10 cellular contexts compared by ENCODE assay signal in the genomic region with DNA sequence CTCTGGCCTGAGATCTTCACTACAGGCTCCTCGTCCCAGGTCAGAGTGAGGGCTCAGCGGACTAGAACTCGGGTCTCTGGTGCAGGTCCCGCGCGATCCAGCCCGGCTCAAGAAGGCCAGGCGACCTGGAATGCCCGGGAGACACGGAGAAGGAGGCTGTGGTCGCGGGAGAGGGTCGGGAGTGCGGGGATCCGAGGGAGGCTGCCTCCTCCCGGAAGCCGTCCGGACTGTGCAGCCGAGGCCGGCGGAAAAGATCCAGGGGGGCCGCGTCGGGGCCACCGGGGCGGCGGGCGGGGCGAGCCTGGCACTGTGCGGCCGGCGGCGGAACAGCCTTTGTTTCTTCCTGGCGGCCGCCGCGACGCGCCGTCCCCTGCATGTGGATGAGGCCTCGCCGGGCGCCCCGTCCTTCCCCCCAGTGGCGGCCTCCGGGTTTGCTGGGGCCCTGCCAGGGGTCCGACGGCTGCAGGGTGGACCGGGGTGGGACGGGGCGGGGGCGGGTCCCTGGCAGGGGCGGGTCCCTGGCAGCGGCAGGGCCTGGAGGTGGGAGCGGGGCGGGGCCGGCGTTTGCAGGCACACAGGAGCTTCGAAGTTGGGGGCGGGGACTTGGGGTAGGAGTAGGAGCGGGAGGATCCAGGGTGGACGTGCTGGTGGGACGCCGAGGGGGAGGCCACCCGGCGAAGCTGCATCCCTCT. TPM values are rescaled to one million over a fixed set of nuclear protein-coding genes. Genes with fewer than 3 reads are reported as not detected.
DNase-seq lines count a peak whose midpoint lies in the region; ATAC-seq and TF ChIP-seq lines count a peak whose summit lies in the region.
"Had no signal": no experiment of that assay in that cellular context is flagged by ENCODE, and none has a peak within 500 bp of the region (broad histone marks: within the 10 kb centered on the region; RNA-seq: fewer than 3 reads in every experiment).

No MANE protein-coding gene starts in this region.

- H3K27ac Mint-ChIP-seq in activated CD4-positive, alpha-beta memory T cell treated with anti-CD3 and anti-CD28 coated beads for 36 hours: no peak overlapping the region
- no peak overlapping the region for H3K27ac Mint-ChIP-seq in activated CD4-positive, alpha-beta memory T cell treated with anti-CD3 and anti-CD28 coated beads, Interleukin-2, amount 10 ng/mL, durations not matched to agents 7 days and 5 days
- no peak overlapping the region for H3K27ac Mint-ChIP-seq in activated CD8-positive, alpha-beta T cell treated with anti-CD3 and anti-CD28 coated beads for 36 hours

- peaks cover 55% of the 10 kb centered on the region for H3K27me3 Mint-ChIP-seq in activated CD4-positive, alpha-beta memory T cell treated with anti-CD3 and anti-CD28 coated beads for 36 hours
- H3K27me3 Mint-ChIP-seq in activated CD4-positive, alpha-beta memory T cell treated with anti-CD3 and anti-CD28 coated beads, Interleukin-2, amount 10 ng/mL, durations not matched to agents 7 days and 5 days: peaks cover 63% of the 10 kb centered on the region
- H3K27me3 Mint-ChIP-seq in activated CD8-positive, alpha-beta T cell treated with anti-CD3 and anti-CD28 coated beads for 36 hours: peaks cover 57% of the 10 kb centered on the region

- TF ChIP-seq CTCF in activated CD8-positive, alpha-beta T cell treated with anti-CD3 and anti-CD28 coated beads for 36 hours (IDR thresholded peaks at IDR 0.05): no peak
- no peak for TF ChIP-seq CTCF in suprapubic skin (IDR thresholded peaks at IDR 0.05)

- peak overlapping the region; percentile 29 for H3K4me3 Mint-ChIP-seq in activated CD4-positive, alpha-beta memory T cell treated with anti-CD3 and anti-CD28 coated beads for 36 hours
- no peak overlapping the region for H3K4me3 Mint-ChIP-seq in activated CD4-positive, alpha-beta memory T cell treated with anti-CD3 and anti-CD28 coated beads, Interleukin-2, amount 10 ng/mL, durations not matched to agents 7 days and 5 days
- peak overlapping the region; percentile 35 for H3K4me3 Mint-ChIP-seq in activated CD8-positive, alpha-beta T cell treated with anti-CD3 and anti-CD28 coated beads for 36 hours

- H3K9me3 Mint-ChIP-seq in activated CD4-positive, alpha-beta memory T cell treated with anti-CD3 and anti-CD28 coated beads for 36 hours: peaks cover 15% of the 10 kb centered on the region
- H3K9me3 Mint-ChIP-seq in activated CD4-positive, alpha-beta memory T cell treated with anti-CD3 and anti-CD28 coated beads, Interleukin-2, amount 10 ng/mL, durations not matched to agents 7 days and 5 days: peaks cover 13% of the 10 kb centered on the region
- H3K9me3 Mint-ChIP-seq in activated CD8-positive, alpha-beta T cell treated with anti-CD3 and anti-CD28 coated beads for 36 hours: peaks cover 14% of the 10 kb centered on the region

- peaks cover 21% of the 10 kb centered on the region for H3K4me1 ChIP-seq in suprapubic skin

- intact Hi-C loops in activated CD4-positive, alpha-beta memory T cell treated with anti-CD3 and anti-CD28 coated beads for 36 hours (cut with micrococcal nuclease): no loop called here
- intact Hi-C loops in activated CD8-positive, alpha-beta T cell treated with anti-CD3 and anti-CD28 coated beads for 36 hours (cut with micrococcal nuclease): no loop called here

- TF ChIP-seq EP300 in suprapubic skin (IDR thresholded peaks at IDR 0.05): no peak

- peak overlapping the region; percentile 43 for H3K4me3 ChIP-seq in suprapubic skin
- H3K4me3 ChIP-seq: BLaER1 had no signal

- H3K27ac ChIP-seq in suprapubic skin: no peak overlapping the region
- H3K27ac ChIP-seq: BLaER1 had no signal

- H3K36me3 ChIP-seq in suprapubic skin: no peaks in the 10 kb centered on the region
- H3K36me3 ChIP-seq: BLaER1 had no signal

- no peaks in the 10 kb centered on the region for H3K9me3 ChIP-seq in suprapubic skin

- peak; percentile 56 for ATAC-seq in activated CD8-positive, alpha-beta T cell treated with anti-CD3 and anti-CD28 coated beads for 36 hours
- no peak for ATAC-seq in GM21737 (IDR thresholded peaks at IDR 0.05; ENCODE audit: unreplicated experiment)

- POLR2A ChIA-PET in activated CD4-positive, alpha-beta memory T cell treated with anti-CD3 and anti-CD28 coated beads for 36 hours (lab: Charles Lee): no interaction called here
- POLR2A ChIA-PET in activated CD4-positive, alpha-beta memory T cell treated with anti-CD3 and anti-CD28 coated beads, Interleukin-2, amount 10 ng/mL, durations not matched to agents 7 days and 5 days (lab: Charles Lee): no interaction called here
- POLR2A ChIA-PET in activated CD8-positive, alpha-beta T cell treated with anti-CD3 and anti-CD28 coated beads for 36 hours (lab: Charles Lee): interaction anchor here (1.3 kb wide), 1 partner anchor 188 kb away, joined by 3 read pairs; no protein-coding TSS in a partner anchor

- peaks cover 12% of the 10 kb centered on the region for H3K36me3 Mint-ChIP-seq in activated CD4-positive, alpha-beta memory T cell treated with anti-CD3 and anti-CD28 coated beads for 36 hours
- H3K36me3 Mint-ChIP-seq in activated CD4-positive, alpha-beta memory T cell treated with anti-CD3 and anti-CD28 coated beads, Interleukin-2, amount 10 ng/mL, durations not matched to agents 7 days and 5 days (ENCODE audit: low read depth): peaks cover 11% of the 10 kb centered on the region
- H3K36me3 Mint-ChIP-seq in activated CD8-positive, alpha-beta T cell treated with anti-CD3 and anti-CD28 coated beads for 36 hours (ENCODE audit: low read depth): peaks cover 4% of the 10 kb centered on the region

- peaks cover 10% of the 10 kb centered on the region for H3K4me1 Mint-ChIP-seq in activated CD4-positive, alpha-beta memory T cell treated with anti-CD3 and anti-CD28 coated beads for 36 hours (ENCODE audit: low read depth)
- H3K4me1 Mint-ChIP-seq in activated CD4-positive, alpha-beta memory T cell treated with anti-CD3 and anti-CD28 coated beads, Interleukin-2, amount 10 ng/mL, durations not matched to agents 7 days and 5 days: peaks cover 2% of the 10 kb centered on the region
- peaks cover 7% of the 10 kb centered on the region for H3K4me1 Mint-ChIP-seq in activated CD8-positive, alpha-beta T cell treated with anti-CD3 and anti-CD28 coated beads for 36 hours (ENCODE audit: low read depth)

- peaks cover 67% of the 10 kb centered on the region for H3K27me3 ChIP-seq in suprapubic skin
- H3K27me3 ChIP-seq: BLaER1 had no signal

- CTCF ChIA-PET in activated CD4-positive, alpha-beta memory T cell treated with anti-CD3 and anti-CD28 coated beads for 36 hours (lab: Charles Lee): interaction anchor here (1.5 kb wide), 1 partner anchor 181 kb away, joined by 3 read pairs; no protein-coding TSS in a partner anchor
- CTCF ChIA-PET in activated CD4-positive, alpha-beta memory T cell treated with anti-CD3 and anti-CD28 coated beads, Interleukin-2, amount 10 ng/mL, durations not matched to agents 7 days and 5 days (lab: Charles Lee): no interaction called here
- CTCF ChIA-PET in activated CD8-positive, alpha-beta T cell treated with anti-CD3 and anti-CD28 coated beads for 36 hours (lab: Charles Lee): interaction anchor here (1.1 to 1.6 kb wide), 2 partner anchors 43 to 76 kb away, joined by 4 to 5 read pairs; a partner anchor contains a TSS

- TF ChIP-seq POLR2A in suprapubic skin (IDR thresholded peaks at IDR 0.05): no peak

- 3% methylated on average over 6 of the region's 66 CpGs for WGBS in suprapubic skin

- DNase-seq in activated CD4-positive, alpha-beta memory T cell treated with anti-CD3 and anti-CD28 coated beads for 36 hours: no peak
- no peak for DNase-seq in activated CD4-positive, alpha-beta memory T cell treated with anti-CD3 and anti-CD28 coated beads, Interleukin-2, amount 10 ng/mL, durations not matched to agents 7 days and 5 days
- peak; percentile 9 for DNase-seq in activated CD8-positive, alpha-beta T cell treated with anti-CD3 and anti-CD28 coated beads for 36 hours
- DNase-seq in islet precursor cell: peak; percentile 89
- no peak for DNase-seq in suprapubic skin (ENCODE audit: low spot score in 2 of 2)
- DNase-seq in pons (ENCODE audit: low spot score): no peak
- no peak for DNase-seq in superior temporal gyrus (ENCODE audit: extremely low spot score)
- DNase-seq: KG1 had no signal

RNA-seq across cellular contexts. Expression of a gene that starts 1.0 kb away (rescaled TPM):
- total RNA-seq in activated CD4-positive, alpha-beta memory T cell treated with anti-CD3 and anti-CD28 coated beads for 36 hours: not detected
- total RNA-seq in activated CD4-positive, alpha-beta memory T cell treated with anti-CD3 and anti-CD28 coated beads, Interleukin-2, amount 10 ng/mL, durations not matched to agents 7 days and 5 days: not detected
- total RNA-seq in activated CD8-positive, alpha-beta T cell treated with anti-CD3 and anti-CD28 coated beads for 36 hours: not detected
- total RNA-seq in suprapubic skin: under 1 TPM in 2 of 4 donors, not detected in 2; 0.38 to 0.93 TPM

RNA-seq across cellular contexts. Expression of a gene that starts 32.6 kb away (rescaled TPM):
- total RNA-seq in activated CD4-positive, alpha-beta memory T cell treated with anti-CD3 and anti-CD28 coated beads for 36 hours: under 1 TPM; 0.19 to 0.22 TPM
- total RNA-seq in activated CD4-positive, alpha-beta memory T cell treated with anti-CD3 and anti-CD28 coated beads, Interleukin-2, amount 10 ng/mL, durations not matched to agents 7 days and 5 days: not detected
- total RNA-seq in activated CD8-positive, alpha-beta T cell treated with anti-CD3 and anti-CD28 coated beads for 36 hours: under 1 TPM; 0.27 to 0.31 TPM
- total RNA-seq in suprapubic skin: 10 to 100 TPM in 3 of 4 donors, 1 to 10 TPM in 1; 9.8 to 17.1 (median 14.0) TPM

Comparison
In these comparisons a context has a peak if more than half of its experiments do, and no peak if none do; other contexts are left out.
1. DNase-seq: peak in activated CD8-positive, alpha-beta T cell treated with anti-CD3 and anti-CD28 coated beads for 36 hours (single experiment) and islet precursor cell (single experiment); none in activated CD4-positive, alpha-beta memory T cell treated with anti-CD3 and anti-CD28 coated beads for 36 hours (single experiment), activated CD4-positive, alpha-beta memory T cell treated with anti-CD3 and anti-CD28 coated beads, Interleukin-2, amount 10 ng/mL, durations not matched to agents 7 days and 5 days (single experiment), suprapubic skin (0 of 2), pons (single experiment) and superior temporal gyrus (single experiment).
2. RNA of a gene that starts 32.6 kb away (total RNA-seq): 9.8 to 17.1 TPM in suprapubic skin; 0.27 to 0.31 TPM in activated CD8-positive, alpha-beta T cell treated with anti-CD3 and anti-CD28 coated beads for 36 hours, 0.19 to 0.22 TPM in activated CD4-positive, alpha-beta memory T cell treated with anti-CD3 and anti-CD28 coated beads for 36 hours and not detected in activated CD4-positive, alpha-beta memory T cell treated with anti-CD3 and anti-CD28 coated beads, Interleukin-2, amount 10 ng/mL, durations not matched to agents 7 days and 5 days; every median in the first group is over 4 times any median in the second.